In genomic region chr13:30584332-30584731, GRCh38 we compare ENCODE assay signal across 31 cellular contexts.
"Had no signal": no experiment of that assay in that cellular context is flagged by ENCODE, and none has a peak within 500 bp of the region (broad histone marks: within the 10 kb centered on the region; RNA-seq: fewer than 3 reads in every experiment).

No MANE protein-coding gene starts in this region.

- H3K27me3 ChIP-seq: body of pancreas, brain microvascular endothelial cell, breast epithelium had no signal

- H3K9me3 ChIP-seq: body of pancreas, breast epithelium had no signal

- ATAC-seq: activated CD8-positive, alpha-beta T cell treated with anti-CD3 and anti-CD28 coated beads for 36 hours; activated naive CD8-positive, alpha-beta T cell treated with anti-CD3 and anti-CD28 coated beads, Interleukin-2, amount 50 U/mL, for 24 hours; activated T-cell treated with anti-CD3 and anti-CD28 coated beads, Interleukin-2, amount 50 U/mL, for 4 hours; activated T-cell treated with anti-CD3 and anti-CD28 coated beads, Interleukin-2, amount 50 U/mL, for 72 hours; activated T-helper 17 cell treated with anti-CD3 and anti-CD28 coated beads, Interleukin-2, amount 50 U/mL, for 72 hours; body of pancreas had no signal

- DNase-seq: activated B cell treated with CpG ODN at 0.5 μM for 24 hours; activated CD4-positive, alpha-beta memory T cell treated with anti-CD3 and anti-CD28 coated beads for 36 hours; activated CD4-positive, alpha-beta T cell treated with anti-CD3 and anti-CD28 coated beads for 4 hours; activated CD4-positive, alpha-beta T cell treated with anti-CD3 and anti-CD28 coated beads, Interleukin-2, amount 10 ng/mL, durations not matched to agents 24 days and 14 days; activated CD4-positive, alpha-beta T cell treated with anti-CD3 and anti-CD28 coated beads, Interleukin-2, amount 50 U/mL, for 1 hour; activated CD4-positive, alpha-beta T cell treated with anti-CD3 and anti-CD28 coated beads, Interleukin-2, amount 50 U/mL, for 4 hours; activated CD4-positive, CD25-positive, alpha-beta regulatory T cell treated with anti-CD3 and anti-CD28 coated beads, Interleukin-2, amount 50 U/mL, for 72 hours; activated CD8-positive, alpha-beta memory T cell treated with anti-CD3 and anti-CD28 coated beads, Interleukin-2, amount 50 U/mL, for 4 hours; activated CD8-positive, alpha-beta T cell treated with anti-CD3 and anti-CD28 coated beads for 36 hours; activated effector memory CD4-positive, alpha-beta T cell treated with anti-CD3 and anti-CD28 coated beads, Interleukin-2, amount 50 U/mL, for 16 hours; activated gamma-delta T cell treated with Interleukin-2 at 50 U/mL for 16 hours; activated naive CD4-positive, alpha-beta T cell; activated naive CD4-positive, alpha-beta T cell treated with anti-CD3 and anti-CD28 coated beads for 36 hours; activated naive CD4-positive, alpha-beta T cell treated with anti-CD3 and anti-CD28 coated beads, Interleukin-2, amount 50 U/mL, for 16 hours; activated naive CD8-positive, alpha-beta T cell treated with anti-CD3 and anti-CD28 coated beads, Interleukin-2, amount 10 ng/mL, durations not matched to agents 7 days and 5 days; activated naive CD8-positive, alpha-beta T cell treated with anti-CD3 and anti-CD28 coated beads, Interleukin-2, amount 50 U/mL, for 24 hours; activated T-cell treated with anti-CD3 and anti-CD28 coated beads for 4 hours; activated T-cell treated with anti-CD3 and anti-CD28 coated beads, Interleukin-2, amount 50 U/mL, for 1 hour; activated T-cell treated with anti-CD3 and anti-CD28 coated beads, Interleukin-2, amount 50 U/mL, for 4 hours; activated T-cell treated with anti-CD3 and anti-CD28 coated beads, Interleukin-2, amount 50 U/mL, for 72 hours; amniotic stem cell; aorta; body of pancreas; brain microvascular endothelial cell; central memory CD4-positive, alpha-beta T cell; T-helper 1 cell; T-helper 2 cell; T-helper 9 cell had no signal

- H3K4me3 ChIP-seq: body of pancreas, breast epithelium had no signal

- H3K36me3 ChIP-seq: brain microvascular endothelial cell, breast epithelium had no signal

- H3K27ac ChIP-seq: body of pancreas, brain microvascular endothelial cell, breast epithelium, VCaP had no signal

- H3K4me1 ChIP-seq: breast epithelium had no signal
